Comparison of ENCODE assay signal across 17 cellular contexts in genomic region chr20:20210327-20210726, GRCh38.
A peak's percentile ranks its signal among the peaks of the same experiment; 100 is the strongest.
DNase-seq lines count a peak whose midpoint lies in the region; ATAC-seq and TF ChIP-seq lines count a peak whose summit lies in the region.
"Had no signal": no experiment of that assay in that cellular context is flagged by ENCODE, and none has a peak within 500 bp of the region (broad histone marks: within the 10 kb centered on the region; RNA-seq: fewer than 3 reads in every experiment).

No MANE protein-coding gene starts in this region.

- H2AFZ ChIP-seq in neuronal stem cell (ENCODE audit: low read length): peak overlapping the region; percentile 43

- H3K4me3 ChIP-seq in neuronal stem cell (ENCODE audit: low read length in 2 of 2): no peak overlapping the region
- H3K4me3 ChIP-seq in lower lobe of right lung: no peak overlapping the region
- H3K4me3 ChIP-seq: cardiac muscle cell, tibial artery had no signal

- DNase-seq in ELR (ENCODE audit: low read depth) (peak; percentile 8), NCI-H69 (lab: John Stamatoyannopoulos, UW) (peak; percentile 47), Right ventricle myocardium superior (no peak), neuronal stem cell (ENCODE audit: low spot score) (no peak), lower lobe of right lung (no peak)
- DNase-seq in effector CD4-positive, alpha-beta T cell: no peak
- DNase-seq in activated CD4-positive, alpha-beta memory T cell treated with anti-CD3 and anti-CD28 coated beads, Interleukin-2, amount 10 ng/mL, durations not matched to agents 7 days and 5 days: no peak
- DNase-seq: activated CD8-positive, alpha-beta T cell treated with anti-CD3 and anti-CD28 coated beads for 36 hours; activated naive CD8-positive, alpha-beta T cell treated with anti-CD3 and anti-CD28 coated beads for 36 hours; activated T-cell treated with anti-CD3 and anti-CD28 coated beads, Interleukin-2, amount 50 U/mL, for 72 hours; CD4-positive, CD25-positive, alpha-beta regulatory T cell; naive B cell; NCI-H2081; PC-3; tibial artery had no signal

- no peak overlapping the region for H2BK120ac ChIP-seq in neuronal stem cell (ENCODE audit: low read depth, low read length)

- no peak overlapping the region for H3K27ac Mint-ChIP-seq in activated CD4-positive, alpha-beta memory T cell treated with anti-CD3 and anti-CD28 coated beads, Interleukin-2, amount 10 ng/mL, durations not matched to agents 7 days and 5 days
- H3K27ac Mint-ChIP-seq: activated CD8-positive, alpha-beta T cell treated with anti-CD3 and anti-CD28 coated beads for 36 hours; activated naive CD8-positive, alpha-beta T cell treated with anti-CD3 and anti-CD28 coated beads for 36 hours; activated T-cell treated with anti-CD3 and anti-CD28 coated beads, Interleukin-2, amount 50 U/mL, for 72 hours; stimulated activated memory B cell treated with anti-CD40 and anti-IgM and Interleukin-4, amounts not matched to agents 10 μg/mL and 1 μg/mL and 100 μg/mL, for 72 hours had no signal

- H4K91ac ChIP-seq in neuronal stem cell (ENCODE audit: low read depth, low read length, poor library complexity): no peak overlapping the region

- no peak overlapping the region for H3K4me3 Mint-ChIP-seq in activated CD4-positive, alpha-beta memory T cell treated with anti-CD3 and anti-CD28 coated beads, Interleukin-2, amount 10 ng/mL, durations not matched to agents 7 days and 5 days
- H3K4me3 Mint-ChIP-seq: activated CD8-positive, alpha-beta T cell treated with anti-CD3 and anti-CD28 coated beads for 36 hours; activated naive CD8-positive, alpha-beta T cell treated with anti-CD3 and anti-CD28 coated beads for 36 hours; activated T-cell treated with anti-CD3 and anti-CD28 coated beads, Interleukin-2, amount 50 U/mL, for 72 hours; CD4-positive, CD25-positive, alpha-beta regulatory T cell; naive B cell; stimulated activated memory B cell treated with anti-CD40 and anti-IgM and Interleukin-4, amounts not matched to agents 10 μg/mL and 1 μg/mL and 100 μg/mL, for 72 hours had no signal

- H3K27ac ChIP-seq in neuronal stem cell (replicated peaks; ENCODE audit: low read length) (no peak overlapping the region), lower lobe of right lung (no peak overlapping the region)
- H3K27ac ChIP-seq: cardiac muscle cell, tibial artery had no signal

- H3K27me3 Mint-ChIP-seq in activated CD4-positive, alpha-beta memory T cell treated with anti-CD3 and anti-CD28 coated beads, Interleukin-2, amount 10 ng/mL, durations not matched to agents 7 days and 5 days: peaks cover 8% of the 10 kb centered on the region

- no peaks in the 10 kb centered on the region for H3K27me3 ChIP-seq in neuronal stem cell (ENCODE audit: control insufficient read depth in 3 of 3, insufficient read depth in 3 of 3, low read depth in 1 of 3, low read length in 3 of 3)
- H3K27me3 ChIP-seq in lower lobe of right lung (ENCODE audit: low read depth): peaks cover 13% of the 10 kb centered on the region
- H3K27me3 ChIP-seq: cardiac muscle cell had no signal

- no peak overlapping the region for H3K23ac ChIP-seq in neuronal stem cell (ENCODE audit: low read depth, low read length, poor library complexity)

- no peak overlapping the region for H2AK5ac ChIP-seq in neuronal stem cell (ENCODE audit: low read depth, low read length)

- no peak overlapping the region for H2BK15ac ChIP-seq in neuronal stem cell (ENCODE audit: low read length)

- H3K18ac ChIP-seq in neuronal stem cell (ENCODE audit: low read length): no peak overlapping the region

- H3K9ac ChIP-seq in neuronal stem cell (ENCODE audit: low read depth, low read length, poor library complexity): no peak overlapping the region

- H3K36me3 ChIP-seq in neuronal stem cell (replicated peaks in 1 of 2; ENCODE audit: control insufficient read depth in 2 of 2, insufficient read depth in 2 of 2, low read length in 2 of 2) (no peaks in the 10 kb centered on the region), lower lobe of right lung (no peaks in the 10 kb centered on the region)
- H3K36me3 ChIP-seq: cardiac muscle cell, tibial artery had no signal

- no peak for TF ChIP-seq CTCF in lower lobe of right lung (IDR thresholded peaks at IDR 0.05)

- H3K36me3 Mint-ChIP-seq in activated CD4-positive, alpha-beta memory T cell treated with anti-CD3 and anti-CD28 coated beads, Interleukin-2, amount 10 ng/mL, durations not matched to agents 7 days and 5 days (ENCODE audit: low read depth): no peaks in the 10 kb centered on the region
- H3K36me3 Mint-ChIP-seq: activated naive CD8-positive, alpha-beta T cell treated with anti-CD3 and anti-CD28 coated beads for 36 hours; CD4-positive, CD25-positive, alpha-beta regulatory T cell; naive B cell; stimulated activated memory B cell treated with anti-CD40 and anti-IgM and Interleukin-4, amounts not matched to agents 10 μg/mL and 1 μg/mL and 100 μg/mL, for 72 hours had no signal

- intact Hi-C loops in Right ventricle myocardium superior (cut with DNase I): no loop called here
- intact Hi-C loops in lower lobe of right lung (cut with DNase I): no loop called here

- H3K4me1 Mint-ChIP-seq in activated CD4-positive, alpha-beta memory T cell treated with anti-CD3 and anti-CD28 coated beads, Interleukin-2, amount 10 ng/mL, durations not matched to agents 7 days and 5 days: no peaks in the 10 kb centered on the region
- H3K4me1 Mint-ChIP-seq: activated naive CD8-positive, alpha-beta T cell treated with anti-CD3 and anti-CD28 coated beads for 36 hours; CD4-positive, CD25-positive, alpha-beta regulatory T cell; naive B cell had no signal

- no peak overlapping the region for H3K4me2 ChIP-seq in neuronal stem cell (ENCODE audit: insufficient read depth, low read length, poor library complexity, severe bottlenecking)

- H4K8ac ChIP-seq in neuronal stem cell (ENCODE audit: low read depth, low read length): no peak overlapping the region

- CTCF ChIA-PET in activated CD4-positive, alpha-beta memory T cell treated with anti-CD3 and anti-CD28 coated beads, Interleukin-2, amount 10 ng/mL, durations not matched to agents 7 days and 5 days (lab: Charles Lee): no interaction called here

- no peaks in the 10 kb centered on the region for H3K9me3 Mint-ChIP-seq in activated CD4-positive, alpha-beta memory T cell treated with anti-CD3 and anti-CD28 coated beads, Interleukin-2, amount 10 ng/mL, durations not matched to agents 7 days and 5 days
- H3K9me3 Mint-ChIP-seq: activated CD8-positive, alpha-beta T cell treated with anti-CD3 and anti-CD28 coated beads for 36 hours; activated naive CD8-positive, alpha-beta T cell treated with anti-CD3 and anti-CD28 coated beads for 36 hours; activated T-cell treated with anti-CD3 and anti-CD28 coated beads, Interleukin-2, amount 50 U/mL, for 72 hours; CD4-positive, CD25-positive, alpha-beta regulatory T cell; naive B cell; stimulated activated memory B cell treated with anti-CD40 and anti-IgM and Interleukin-4, amounts not matched to agents 10 μg/mL and 1 μg/mL and 100 μg/mL, for 72 hours had no signal

- POLR2A ChIA-PET in activated CD4-positive, alpha-beta memory T cell treated with anti-CD3 and anti-CD28 coated beads, Interleukin-2, amount 10 ng/mL, durations not matched to agents 7 days and 5 days (lab: Charles Lee): no interaction called here

- H3K79me1 ChIP-seq in neuronal stem cell (ENCODE audit: low read depth, low read length): no peaks in the 10 kb centered on the region

- no CpG with 5 or more reads among the region's 5 CpGs for WGBS in neuronal stem cell (ENCODE audit: extremely low coverage in 2 of 2, insufficient read length in 2 of 2, insufficient replicate concordance in 1 of 2), 2 donors

- no peak overlapping the region for H3K4ac ChIP-seq in neuronal stem cell (ENCODE audit: low read length)

- no peak overlapping the region for H2BK12ac ChIP-seq in neuronal stem cell (ENCODE audit: low read length)

- no peak overlapping the region for H2BK5ac ChIP-seq in neuronal stem cell (ENCODE audit: low read length)

- peaks cover 26% of the 10 kb centered on the region in 2 donors for H3K4me1 ChIP-seq in neuronal stem cell (ENCODE audit: control insufficient read depth in 2 of 2, insufficient read depth in 1 of 2, low read depth in 1 of 2, low read length in 2 of 2)
- no peaks in the 10 kb centered on the region for H3K4me1 ChIP-seq in lower lobe of right lung

- no peak overlapping the region for H3K14ac ChIP-seq in neuronal stem cell (ENCODE audit: low read length)

- H3K9me3 ChIP-seq in neuronal stem cell (replicated peaks in 1 of 2; ENCODE audit: control insufficient read depth in 2 of 2, insufficient read depth in 1 of 2, low read depth in 1 of 2, low read length in 2 of 2) (no peaks in the 10 kb centered on the region), lower lobe of right lung (no peaks in the 10 kb centered on the region)
- H3K9me3 ChIP-seq: tibial artery had no signal

- peak; percentile 46 for ATAC-seq in Right ventricle myocardium superior (ENCODE audit: poor library complexity)
- ATAC-seq in lower lobe of right lung: no peak
- ATAC-seq: activated CD8-positive, alpha-beta T cell treated with anti-CD3 and anti-CD28 coated beads for 36 hours; activated T-cell treated with anti-CD3 and anti-CD28 coated beads, Interleukin-2, amount 50 U/mL, for 72 hours; PC-3; stimulated activated memory B cell treated with anti-CD40 and anti-IgM and Interleukin-4, amounts not matched to agents 10 μg/mL and 1 μg/mL and 100 μg/mL, for 72 hours had no signal

Comparison
In these comparisons a context has a peak if more than half of its experiments do, and no peak if none do; other contexts are left out.
1. DNase-seq: peak in ELR (single experiment) and NCI-H69 (single experiment); none in Right ventricle myocardium superior (single experiment), neuronal stem cell (single experiment), lower lobe of right lung (single experiment), effector CD4-positive, alpha-beta T cell (single experiment) and activated CD4-positive, alpha-beta memory T cell treated with anti-CD3 and anti-CD28 coated beads, Interleukin-2, amount 10 ng/mL, durations not matched to agents 7 days and 5 days (single experiment).